Comparison of ENCODE assay signal across 9 cellular contexts in genomic region chr11:828501-829115, GRCh38. TPM values are rescaled to one million over a fixed set of nuclear protein-coding genes. Genes with fewer than 3 reads are reported as not detected.
DNase-seq lines count a peak whose midpoint lies in the region; ATAC-seq and TF ChIP-seq lines count a peak whose summit lies in the region.
"Had no signal": no experiment of that assay in that cellular context is flagged by ENCODE, and none has a peak within 500 bp of the region (broad histone marks: within the 10 kb centered on the region; RNA-seq: fewer than 3 reads in every experiment).

No MANE protein-coding gene starts in this region.

- peaks cover 54% of the 10 kb centered on the region for H3K27me3 Mint-ChIP-seq in stimulated activated naive CD8-positive, alpha-beta T cell treated with anti-CD3 and anti-CD28 coated beads, Interleukin-15, amount 100 ng/mL, for 72 hours
- peaks cover 0 to 38% (median 14%) of the 10 kb centered on the region in 5 donors for H3K27me3 Mint-ChIP-seq in naive thymus-derived CD8-positive, alpha-beta T cell

- POLR2A ChIA-PET in naive thymus-derived CD8-positive, alpha-beta T cell (lab: Charles Lee): interaction anchor here (0.7 to 12.0 kb wide), 4 partner anchors 8 to 34 kb away, joined by 3 to 127 read pairs (median 29); partner anchors contain the start of genes PNPLA2, POLR2L and TSPAN4

- H3K9me3 Mint-ChIP-seq in stimulated activated naive CD8-positive, alpha-beta T cell treated with anti-CD3 and anti-CD28 coated beads, Interleukin-15, amount 100 ng/mL, for 72 hours: no peaks in the 10 kb centered on the region
- H3K9me3 Mint-ChIP-seq in naive thymus-derived CD8-positive, alpha-beta T cell: no peaks in the 10 kb centered on the region

- H3K36me3 Mint-ChIP-seq in naive thymus-derived CD8-positive, alpha-beta T cell: peaks cover 0 to 16% (median 8%) of the 10 kb centered on the region in 3 donors

- no peak for ATAC-seq in stimulated activated naive CD8-positive, alpha-beta T cell treated with anti-CD3 and anti-CD28 coated beads, Interleukin-15, amount 100 ng/mL, for 72 hours
- no peak for ATAC-seq in stimulated activated naive CD8-positive, alpha-beta T cell treated with anti-CD3 and anti-CD28 coated beads, Interleukin-15, Interleukin-2, amounts not matched to agents 100 U/mL and 50 U/mL, for 24 hours
- ATAC-seq in naive thymus-derived CD8-positive, alpha-beta T cell: no peak

- DNase-seq in stimulated activated naive CD8-positive, alpha-beta T cell treated with anti-CD3 and anti-CD28 coated beads, Interleukin-15, amount 100 ng/mL, for 72 hours: no peak
- DNase-seq in stimulated activated naive CD8-positive, alpha-beta T cell treated with anti-CD3 and anti-CD28 coated beads, Interleukin-15, Interleukin-2, amounts not matched to agents 100 U/mL and 50 U/mL, for 24 hours: no peak
- DNase-seq in coronary artery (ENCODE audit: low spot score) (no peak), cerebellum (ENCODE audit: low spot score) (no peak), NOMO-1 treated with dmso at 0.1 percent for 144 hours (lab: John Stamatoyannopoulos, UW; ENCODE audit: unreplicated experiment) (no peak), NCI-H187 treated with DMSO at 0.1 percent for 48 hours (lab: John Stamatoyannopoulos, UW) (no peak), putamen (ENCODE audit: low spot score) (no peak)
- no peak for DNase-seq in naive thymus-derived CD8-positive, alpha-beta T cell
- DNase-seq: NCI-H510A had no signal

- peak overlapping the region in 1 of 2 donors; percentile 70 for H3K27ac ChIP-seq in coronary artery

- peak overlapping the region in 1 of 2 donors; percentile 74 for H3K27ac Mint-ChIP-seq in stimulated activated naive CD8-positive, alpha-beta T cell treated with anti-CD3 and anti-CD28 coated beads, Interleukin-15, amount 100 ng/mL, for 72 hours
- no peak overlapping the region for H3K27ac Mint-ChIP-seq in naive thymus-derived CD8-positive, alpha-beta T cell

- peaks cover 66% of the 10 kb centered on the region for H3K4me1 Mint-ChIP-seq in stimulated activated naive CD8-positive, alpha-beta T cell treated with anti-CD3 and anti-CD28 coated beads, Interleukin-15, amount 100 ng/mL, for 72 hours
- peaks cover 6 to 50% (median 36%) of the 10 kb centered on the region in 4 donors for H3K4me1 Mint-ChIP-seq in naive thymus-derived CD8-positive, alpha-beta T cell

- H3K4me3 ChIP-seq in coronary artery: peak overlapping the region; percentile 69

- TF ChIP-seq CTCF in coronary artery (IDR thresholded peaks at IDR 0.05): no peak

- peak overlapping the region; percentile 67 to 86 for H3K4me3 Mint-ChIP-seq in stimulated activated naive CD8-positive, alpha-beta T cell treated with anti-CD3 and anti-CD28 coated beads, Interleukin-15, amount 100 ng/mL, for 72 hours
- peak overlapping the region in 8 of 10 donors; percentile 57 to 86 (median 69) for H3K4me3 Mint-ChIP-seq in naive thymus-derived CD8-positive, alpha-beta T cell

RNA-seq across cellular contexts. Expression of gene CRACR2B, which starts 0.9 kb away (rescaled TPM):
- under 1 TPM; 0.60 to 0.85 TPM for total RNA-seq in naive thymus-derived CD8-positive, alpha-beta T cell
- under 1 TPM in 1 of 3 donors, not detected in 2; 0.18 TPM for polyA plus RNA-seq in naive thymus-derived CD8-positive, alpha-beta T cell
- 4.0 TPM for total RNA-seq in cerebellum

RNA-seq across cellular contexts. Expression of gene CD151, which starts 4.1 kb away (rescaled TPM):
- 10 to 100 TPM; 20.8 to 24.3 TPM for total RNA-seq in naive thymus-derived CD8-positive, alpha-beta T cell
- 10 to 100 TPM in 2 of 3 donors, 1 to 10 TPM in 1; 9.4 to 11.2 (median 10.2) TPM for polyA plus RNA-seq in naive thymus-derived CD8-positive, alpha-beta T cell
- 36.7 TPM for total RNA-seq in cerebellum

RNA-seq across cellular contexts. Expression of gene PNPLA2, which starts 9.9 kb away (rescaled TPM):
- total RNA-seq in naive thymus-derived CD8-positive, alpha-beta T cell: 100 to 1,000 TPM; 248 to 251 TPM
- polyA plus RNA-seq in naive thymus-derived CD8-positive, alpha-beta T cell: 10 to 100 TPM; 20.5 to 42.7 (median 31.5) TPM
- total RNA-seq in cerebellum: 13.6 TPM

RNA-seq across cellular contexts. Expression of gene POLR2L, which starts 13.7 kb away (rescaled TPM):
- total RNA-seq in naive thymus-derived CD8-positive, alpha-beta T cell: 10 to 100 TPM; 50.3 to 50.6 TPM
- polyA plus RNA-seq in naive thymus-derived CD8-positive, alpha-beta T cell: 100 to 1,000 TPM in 1 of 3 donors, 10 to 100 TPM in 2; 96.5 to 102 (median 99.7) TPM
- 23.7 TPM for total RNA-seq in cerebellum

RNA-seq across cellular contexts. Expression of gene TSPAN4, which starts 14.0 kb away (rescaled TPM):
- 1 to 10 TPM; 6.0 to 8.9 TPM for total RNA-seq in naive thymus-derived CD8-positive, alpha-beta T cell
- 10 to 100 TPM in 1 of 3 donors, 1 to 10 TPM in 2; 7.2 to 12.8 (median 8.3) TPM for polyA plus RNA-seq in naive thymus-derived CD8-positive, alpha-beta T cell
- 34.8 TPM for total RNA-seq in cerebellum

Comparison
In these comparisons a context has a peak if more than half of its experiments do, and no peak if none do; other contexts are left out.
1. RNA of gene PNPLA2, which starts 9.9 kb away (total RNA-seq): 248 to 251 TPM in naive thymus-derived CD8-positive, alpha-beta T cell; 13.6 TPM in cerebellum (single experiment); every median in the first group is over 10 times any median in the second.